10 cellular contexts compared by ENCODE assay signal in the genomic region with DNA sequence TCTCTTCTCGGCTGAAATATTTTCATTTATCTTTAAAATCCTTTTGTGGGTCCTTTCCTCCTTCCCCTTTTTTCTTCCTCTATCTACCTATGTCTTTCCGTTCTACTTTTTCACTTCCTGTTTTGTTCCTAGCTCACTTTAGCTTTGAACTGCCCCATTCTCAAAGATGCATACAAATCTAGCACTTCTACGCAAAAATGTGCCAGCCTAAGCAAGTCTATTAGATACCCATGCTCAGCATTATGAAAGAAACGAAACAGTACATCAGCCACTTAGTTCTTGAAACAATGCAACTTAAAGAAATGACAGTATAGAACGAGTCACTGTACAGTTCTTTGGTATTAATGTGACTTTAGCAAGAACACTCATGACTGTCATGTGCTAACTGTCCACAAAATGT. TPM values are rescaled to one million over a fixed set of nuclear protein-coding genes. Genes with fewer than 3 reads are reported as not detected.
DNase-seq lines count a peak whose midpoint lies in the region; ATAC-seq, FAIRE-seq and TF ChIP-seq lines count a peak whose summit lies in the region.
"Had no signal": no experiment of that assay in that cellular context is flagged by ENCODE, and none has a peak within 500 bp of the region (broad histone marks: within the 10 kb centered on the region; RNA-seq: fewer than 3 reads in every experiment).

No MANE protein-coding gene starts in this region.

- POLR2A ChIA-PET in K562 (lab: Yijun Ruan, JAX) = no interaction called here

- H3K4me2 ChIP-seq in K562 (ENCODE audit: insufficient read depth, low read length) = no peak overlapping the region

- in situ Hi-C loops in K562 (cut with MboI) = no loop called here

- H3K27ac Mint-ChIP-seq in endodermal cell = no peak overlapping the region
- no peak overlapping the region for H3K27ac Mint-ChIP-seq in activated naive CD8-positive, alpha-beta T cell treated with anti-CD3 and anti-CD28 coated beads for 36 hours

- CTCF ChIA-PET in K562 (lab: Yijun Ruan, JAX; ENCODE audit: low intra/inter-chr PET ratio) = no interaction called here

- ATAC-seq in GM21423 (IDR thresholded peaks at IDR 0.05; ENCODE audit: unreplicated experiment) (peak; percentile 58), HG03378 (IDR thresholded peaks at IDR 0.05; ENCODE audit: unreplicated experiment) (peak; percentile 64), K562 (no peak)

- no peaks in the 10 kb centered on the region for H3K9me1 ChIP-seq in K562 (ENCODE audit: control insufficient read depth, insufficient read depth, low read length)

- FAIRE-seq in GM12891 (lab: Jason Lieb, UNC) = peak; percentile 83
- no peak for FAIRE-seq in K562 (lab: Jason Lieb, UNC)

- H2AFZ ChIP-seq in K562 (ENCODE audit: low read depth, low read length) = no peak overlapping the region

- no peaks in the 10 kb centered on the region for H3K36me3 Mint-ChIP-seq in endodermal cell (ENCODE audit: low read depth)
- no peaks in the 10 kb centered on the region for H3K36me3 Mint-ChIP-seq in activated naive CD8-positive, alpha-beta T cell treated with anti-CD3 and anti-CD28 coated beads for 36 hours

- no peak for TF ChIP-seq RAD21 in K562 (CRISPR knock-in tag; conservative IDR thresholded peaks at IDR 0.05 in 1 of 2, IDR thresholded peaks at IDR 0.05 in 1 of 2)

- H3K4me3 ChIP-seq in K562 (no peak overlapping the region), endodermal cell (ENCODE audit: low read length) (no peak overlapping the region)

- no peak for TF ChIP-seq EP300 in K562 (IDR thresholded peaks at IDR 0.05; ENCODE audit: low read length)

- H3K36me3 ChIP-seq in K562 (ENCODE audit: control insufficient read depth, insufficient read depth, low read length) (no peaks in the 10 kb centered on the region), endodermal cell (ENCODE audit: control insufficient read depth, insufficient read depth, low read length) (no peaks in the 10 kb centered on the region)

- WGBS in K562 (ENCODE audit: insufficient coverage, low coverage, missing lambda C conversion rate) = 4% methylated on average over 5 of the region's 5 CpGs
- WGBS in endodermal cell (ENCODE audit: insufficient coverage in 1 of 2, insufficient read length in 1 of 2), 2 experiments = 88 to 89% methylated on average over 3 to 5 of the region's 5 CpGs

- TF ChIP-seq CTCF in K562 (IDR thresholded peaks at IDR 0.05 in 2 of 3, conservative IDR thresholded peaks at IDR 0.05 in 1 of 3; ENCODE audit: insufficient read depth in 2 of 3, low read depth in 1 of 3, low read length in 3 of 3) (no peak), endodermal cell (conservative IDR thresholded peaks at IDR 0.05) (no peak)

- H4K20me1 ChIP-seq in K562 (replicated peaks; ENCODE audit: control insufficient read depth, insufficient read depth, low read length) = no peaks in the 10 kb centered on the region

- no peaks in the 10 kb centered on the region for H3K4me1 Mint-ChIP-seq in endodermal cell
- peaks cover 16% of the 10 kb centered on the region for H3K4me1 Mint-ChIP-seq in activated naive CD8-positive, alpha-beta T cell treated with anti-CD3 and anti-CD28 coated beads for 36 hours
- H3K4me1 Mint-ChIP-seq: central memory CD8-positive, alpha-beta T cell had no signal

- H3K4me3 Mint-ChIP-seq in endodermal cell = no peak overlapping the region
- H3K4me3 Mint-ChIP-seq in activated naive CD8-positive, alpha-beta T cell treated with anti-CD3 and anti-CD28 coated beads for 36 hours = no peak overlapping the region
- H3K4me3 Mint-ChIP-seq: central memory CD8-positive, alpha-beta T cell had no signal

- H3K9ac ChIP-seq in K562 (ENCODE audit: insufficient read depth in 1 of 2, low read depth in 2 of 2, low read length in 2 of 2) (no peak overlapping the region), endodermal cell (ENCODE audit: extremely low read depth, low read length, poor library complexity, severe bottlenecking) (no peak overlapping the region)

- BruUV-seq in K562 (replicated peaks; lab: Mats Ljungman, UMichigan) = no TSS peak

- no peaks in the 10 kb centered on the region for H3K79me2 ChIP-seq in K562 (ENCODE audit: control insufficient read depth, insufficient read depth, low read length)

- H3K27me3 ChIP-seq in K562 (ENCODE audit: control insufficient read depth in 2 of 2, insufficient read depth in 2 of 2, low read length in 2 of 2) = peaks cover 0 to 3% of the 10 kb centered on the region in 2 experiments; a peak in 2 of 5 replicates
- no peaks in the 10 kb centered on the region for H3K27me3 ChIP-seq in endodermal cell (ENCODE audit: control insufficient read depth, insufficient read depth, low read length, poor library complexity, severe bottlenecking)

- no peak for DNase-seq in GM12891 (ENCODE audit: insufficient read length, low spot score)
- no peak for DNase-seq in K562 (ENCODE audit: extremely low read depth in 1 of 4, low spot score in 3 of 4)
- no peak for DNase-seq in posterior cingulate gyrus
- DNase-seq in endodermal cell = no peak
- no peak for DNase-seq in activated naive CD8-positive, alpha-beta T cell treated with anti-CD3 and anti-CD28 coated beads for 36 hours
- no peak for DNase-seq in NCI-H2171 treated with DMSO at 0.1 percent for 48 hours (lab: John Stamatoyannopoulos, UW)
- DNase-seq: activated CD4-positive, alpha-beta T cell treated with anti-CD3 and anti-CD28 coated beads for 48 hours had no signal

- H3K4me1 ChIP-seq in K562 (replicated peaks in 1 of 2; ENCODE audit: control insufficient read depth in 2 of 2, insufficient read depth in 2 of 2, low read length in 2 of 2) (no peaks in the 10 kb centered on the region), endodermal cell (ENCODE audit: control insufficient read depth, insufficient read depth, low read length) (no peaks in the 10 kb centered on the region)

- intact Hi-C loops in K562 (cut with micrococcal nuclease) = no loop called here
- intact Hi-C loops in posterior cingulate gyrus (cut with DNase I) = no loop called here

- no peak for TF ChIP-seq POLR2A in GM12891 (IDR thresholded peaks at IDR 0.05; ENCODE audit: low read depth, low read length)
- TF ChIP-seq POLR2A in K562 (conservative IDR thresholded peaks at IDR 0.05) = no peak

- no peaks in the 10 kb centered on the region for H3K27me3 Mint-ChIP-seq in endodermal cell (ENCODE audit: insufficient read depth)
- H3K27me3 Mint-ChIP-seq in activated naive CD8-positive, alpha-beta T cell treated with anti-CD3 and anti-CD28 coated beads for 36 hours = peaks cover 4% of the 10 kb centered on the region

- peaks cover 2% of the 10 kb centered on the region for H3K9me3 Mint-ChIP-seq in endodermal cell
- H3K9me3 Mint-ChIP-seq in activated naive CD8-positive, alpha-beta T cell treated with anti-CD3 and anti-CD28 coated beads for 36 hours = no peaks in the 10 kb centered on the region
- H3K9me3 Mint-ChIP-seq: central memory CD8-positive, alpha-beta T cell had no signal

- no peak overlapping the region for H3K27ac ChIP-seq in K562 (ENCODE audit: extremely low read depth, low read depth, low read length)
- H3K27ac ChIP-seq in endodermal cell (ENCODE audit: low read depth, low read length) = no peak overlapping the region

- H3K9me3 ChIP-seq in K562 (replicated peaks; ENCODE audit: control insufficient read depth, insufficient read depth, low read depth, low read length) (no peaks in the 10 kb centered on the region), endodermal cell (ENCODE audit: control insufficient read depth, low read length) (peaks cover 8% of the 10 kb centered on the region)

TF ChIP-seq in GM12891, 5 proteins besides CTCF, POLR2A, EP300 and RAD21:
- TF ChIP-seq SPI1 (IDR thresholded peaks at IDR 0.05; ENCODE audit: low read depth, low read length) = peak; percentile 98
- no peak for TF ChIP-seq POLR2AphosphoS5 (IDR thresholded peaks at IDR 0.05; ENCODE audit: low read depth, low read length)

TF ChIP-seq in K562, 482 proteins besides CTCF, POLR2A, EP300 and RAD21 (continues in another document):
- TF ChIP-seq ZNF830 (CRISPR knock-in tag; IDR thresholded peaks at IDR 0.05) (no peak), ADNP (tag; IDR thresholded peaks at IDR 0.05) (no peak), STAG1 (CRISPR knock-in tag; IDR thresholded peaks at IDR 0.05; ENCODE audit: borderline replicate concordance) (no peak), MEF2D (tag; conservative IDR thresholded peaks at IDR 0.05; ENCODE audit: low read depth) (no peak), FUS (optimal IDR thresholded peaks at IDR 0.05; ENCODE audit: low read depth, low read length) (no peak)

RNA-seq across cellular contexts. Expression of a gene that starts 47.3 kb away (rescaled TPM):
- polyA plus RNA-seq in GM12891 (2012; ENCODE audit: low read depth, missing spikeins) = 41.6 TPM
- total RNA-seq in K562 (2011; cell fraction: chromatin; rRNA removed; ENCODE audit: low replicate concordance) = 0.09 TPM in 1 of 2 replicates, not detected in the other
- under 0.01 TPM in 1 of 2 replicates, not detected in the other for total RNA-seq in K562 (2011; cell fraction: nucleolus; rRNA removed)
- 0.15 and 0.23 TPM in 2 replicates for total RNA-seq in K562 (2011; cell fraction: nucleoplasm; rRNA removed)
- total RNA-seq in K562 (2014; rRNA removed) (1.9 and 2.5 TPM in 2 replicates), K562 (2014; rRNA removed; fragmentation: Illumina TruSeq; extraction: Trizol) (0.98 and 1.2 TPM in 2 replicates), K562 (2015; rRNA removed; fragmentation: Illumina TruSeq; extraction: Trizol) (0.68 and 0.69 TPM in 2 replicates), K562 (2021) (2.7 and 2.9 TPM in 2 replicates), endodermal cell (10 to 100 TPM; 77.2 to 83.8 TPM)
- polyA plus RNA-seq in K562 (2011; rRNA removed) (0.09 and 0.15 TPM in 2 replicates), K562 (2014; fragmentation: Illumina TruSeq; extraction: Trizol) (0.89 and 0.91 TPM in 2 replicates), K562 (2014; fragmentation: Nextera tagmentation; extraction: Ambion mirVana) (1 to 10 TPM; 1.0 to 1.9 TPM), K562 (2014; rRNA removed) (1.1 and 1.7 TPM in 2 replicates)
- 0.06 and 0.07 TPM in 2 replicates for polyA plus RNA-seq in K562 (2011; cell fraction: cytosol; rRNA removed)
- polyA plus RNA-seq in K562 (2011; cell fraction: nucleus; rRNA removed) = 0.06 and 0.07 TPM in 2 replicates
- 1.4 and 6.3 TPM in 2 replicates for polyA plus RNA-seq in K562 (2012)
- polyA minus RNA-seq in K562 (2011; rRNA and poly(A)+ RNA removed) = 0.03 and 0.07 TPM in 2 replicates
- polyA minus RNA-seq in K562 (2011; cell fraction: cytosol; rRNA and poly(A)+ RNA removed) = not detected in 2 replicates
- polyA minus RNA-seq in K562 (2011; cell fraction: nucleus; rRNA and poly(A)+ RNA removed) = 0.11 TPM in 1 of 2 replicates, not detected in the other
- polyA plus RNA-seq in endodermal cell (2013, experiment 1 of 2) = 280 TPM
- 268 TPM for polyA plus RNA-seq in endodermal cell (2013, experiment 2 of 2)
- under 1 TPM; 0.62 to 0.70 TPM for total RNA-seq in activated naive CD8-positive, alpha-beta T cell treated with anti-CD3 and anti-CD28 coated beads for 36 hours

Comparison
In these comparisons a context has a peak if more than half of its experiments do, and no peak if none do; other contexts are left out.
1. RNA of a gene that starts 47.3 kb away (total RNA-seq): 77.2 to 83.8 TPM in endodermal cell; under 0.01 to 2.9 TPM in K562 and 0.62 to 0.70 TPM in activated naive CD8-positive, alpha-beta T cell treated with anti-CD3 and anti-CD28 coated beads for 36 hours; every median in the first group is over 10 times any median in the second.